In genomic region chr5:95114902-95115301, GRCh38 we compare ENCODE assay signal across 24 cellular contexts.
"Had no signal": no experiment of that assay in that cellular context is flagged by ENCODE, and none has a peak within 500 bp of the region (broad histone marks: within the 10 kb centered on the region; RNA-seq: fewer than 3 reads in every experiment).

No MANE protein-coding gene starts in this region.

- H3K36me3 ChIP-seq: colonic mucosa, esophagus muscularis mucosa, esophagus squamous epithelium, gastrocnemius medialis, gastroesophageal sphincter, heart left ventricle, heart right ventricle had no signal

- H3K27ac ChIP-seq: colonic mucosa, coronary artery, dorsolateral prefrontal cortex, epithelial cell of prostate, esophagus muscularis mucosa, esophagus squamous epithelium, foreskin keratinocyte, gastrocnemius medialis, gastroesophageal sphincter, heart left ventricle, heart right ventricle had no signal

- ATAC-seq: effector memory CD8-positive, alpha-beta T cell; esophagus mucosa; foreskin keratinocyte; gastrocnemius medialis; gastroesophageal sphincter; heart left ventricle; heart right ventricle had no signal

- H3K4me1 ChIP-seq: colonic mucosa, esophagus muscularis mucosa, esophagus squamous epithelium, foreskin keratinocyte, gastrocnemius medialis, gastroesophageal sphincter, heart left ventricle, heart right ventricle had no signal

- H3K4me3 ChIP-seq: colonic mucosa, coronary artery, dorsolateral prefrontal cortex, esophagus muscularis mucosa, esophagus squamous epithelium, gastrocnemius medialis, gastroesophageal sphincter, heart left ventricle, heart right ventricle had no signal

- H3K9me3 ChIP-seq: colonic mucosa, gastrocnemius medialis had no signal

- DNase-seq: colonic mucosa; cortex of kidney; dermis blood vessel endothelial cell; dorsolateral prefrontal cortex; effector CD4-positive, alpha-beta T cell; effector CD8-positive, alpha-beta T cell; effector memory CD4-positive, alpha-beta T cell; effector memory CD8-positive, alpha-beta T cell; endodermal cell; erythroblast; esophagus squamous epithelium; foreskin fibroblast; foreskin keratinocyte; foreskin melanocyte; gastrocnemius medialis; glutamatergic neuron; head of caudate nucleus; heart left ventricle; heart right ventricle had no signal

- H3K27me3 ChIP-seq: colonic mucosa, dorsolateral prefrontal cortex, esophagus muscularis mucosa, esophagus squamous epithelium, foreskin keratinocyte, gastrocnemius medialis, gastroesophageal sphincter, heart left ventricle, heart right ventricle had no signal
